Comparison of ENCODE assay signal across 33 cellular contexts in genomic region chr11:17859552-17859951, GRCh38.
"Had no signal": no experiment of that assay in that cellular context is flagged by ENCODE, and none has a peak within 500 bp of the region (broad histone marks: within the 10 kb centered on the region; RNA-seq: fewer than 3 reads in every experiment).

No MANE protein-coding gene starts in this region.

- H3K9me3 Mint-ChIP-seq: activated CD4-positive, alpha-beta T cell treated with anti-CD3 and anti-CD28 coated beads, Interleukin-2, amount 10 ng/mL, durations not matched to agents 7 days and 5 days; activated naive CD4-positive, alpha-beta T cell treated with anti-CD3 and anti-CD28 coated beads, Interleukin-2, amount 10 ng/mL, durations not matched to agents 7 days and 5 days; activated naive CD8-positive, alpha-beta T cell treated with anti-CD3 and anti-CD28 coated beads, Interleukin-2, amount 50 U/mL, for 24 hours; activated T-cell treated with anti-CD3 and anti-CD28 coated beads, Interleukin-2, amount 50 U/mL, for 4 hours had no signal

- H3K4me1 ChIP-seq: Peyer's patch had no signal

- H3K27ac Mint-ChIP-seq: activated CD4-positive, alpha-beta T cell treated with anti-CD3 and anti-CD28 coated beads for 36 hours; activated CD4-positive, alpha-beta T cell treated with anti-CD3 and anti-CD28 coated beads, Interleukin-2, amount 10 ng/mL, durations not matched to agents 7 days and 5 days; activated CD8-positive, alpha-beta T cell treated with anti-CD3 and anti-CD28 coated beads, Interleukin-2, amount 10 ng/mL, durations not matched to agents 7 days and 5 days; activated naive CD4-positive, alpha-beta T cell treated with anti-CD3 and anti-CD28 coated beads, Interleukin-2, amount 10 ng/mL, durations not matched to agents 7 days and 5 days; activated naive CD8-positive, alpha-beta T cell; activated naive CD8-positive, alpha-beta T cell treated with anti-CD3 and anti-CD28 coated beads, Interleukin-2, amount 50 U/mL, for 24 hours had no signal

- H3K27ac ChIP-seq: brain microvascular endothelial cell, KMS-11, Peyer's patch had no signal

- H3K27me3 Mint-ChIP-seq: activated CD4-positive, alpha-beta T cell treated with anti-CD3 and anti-CD28 coated beads for 36 hours; activated CD4-positive, alpha-beta T cell treated with anti-CD3 and anti-CD28 coated beads, Interleukin-2, amount 10 ng/mL, durations not matched to agents 7 days and 5 days; activated naive CD4-positive, alpha-beta T cell treated with anti-CD3 and anti-CD28 coated beads, Interleukin-2, amount 10 ng/mL, durations not matched to agents 7 days and 5 days; activated naive CD8-positive, alpha-beta T cell; activated naive CD8-positive, alpha-beta T cell treated with anti-CD3 and anti-CD28 coated beads, Interleukin-2, amount 50 U/mL, for 24 hours had no signal

- H3K36me3 ChIP-seq: brain microvascular endothelial cell, Peyer's patch had no signal

- H3K4me3 Mint-ChIP-seq: activated CD4-positive, alpha-beta T cell treated with anti-CD3 and anti-CD28 coated beads for 36 hours; activated CD4-positive, alpha-beta T cell treated with anti-CD3 and anti-CD28 coated beads, Interleukin-2, amount 10 ng/mL, durations not matched to agents 7 days and 5 days; activated CD8-positive, alpha-beta T cell treated with anti-CD3 and anti-CD28 coated beads, Interleukin-2, amount 10 ng/mL, durations not matched to agents 7 days and 5 days; activated naive CD4-positive, alpha-beta T cell treated with anti-CD3 and anti-CD28 coated beads, Interleukin-2, amount 10 ng/mL, durations not matched to agents 7 days and 5 days; activated naive CD8-positive, alpha-beta T cell; activated naive CD8-positive, alpha-beta T cell treated with anti-CD3 and anti-CD28 coated beads, Interleukin-2, amount 50 U/mL, for 24 hours; activated T-cell treated with anti-CD3 and anti-CD28 coated beads, Interleukin-2, amount 50 U/mL, for 4 hours had no signal

- ATAC-seq: activated CD4-positive, alpha-beta T cell treated with anti-CD3 and anti-CD28 coated beads for 36 hours; activated CD4-positive, CD25-positive, alpha-beta regulatory T cell treated with anti-CD3 and anti-CD28 coated beads, Interleukin-2, amount 50 U/mL, for 24 hours; activated CD8-positive, alpha-beta T cell treated with anti-CD3 and anti-CD28 coated beads, Interleukin-2, amount 10 ng/mL, durations not matched to agents 7 days and 5 days; activated naive CD8-positive, alpha-beta T cell treated with anti-CD3 and anti-CD28 coated beads, Interleukin-2, amount 50 U/mL, for 24 hours; activated T-cell treated with anti-CD3 and anti-CD28 coated beads, Interleukin-2, amount 50 U/mL, for 4 hours; PC-3; SK-N-SH treated with all-trans-retinoic acid at 6 μM for 48 hours had no signal

- H3K27me3 ChIP-seq: brain microvascular endothelial cell, Peyer's patch had no signal

- H3K4me2 ChIP-seq: KMS-11 had no signal

- DNase-seq: activated CD4-positive, alpha-beta T cell treated with anti-CD3 and anti-CD28 coated beads for 36 hours; activated CD4-positive, alpha-beta T cell treated with anti-CD3 and anti-CD28 coated beads, Interleukin-2, amount 10 ng/mL, durations not matched to agents 7 days and 5 days; activated CD4-positive, alpha-beta T cell treated with anti-CD3 and anti-CD28 coated beads, Interleukin-2, amount 50 U/mL, for 48 hours; activated CD8-positive, alpha-beta T cell treated with anti-CD3 and anti-CD28 coated beads, Interleukin-2, amount 10 ng/mL, durations not matched to agents 7 days and 5 days; activated effector memory CD4-positive, alpha-beta T cell treated with Interleukin-2 at 50 U/mL for 16 hours; activated naive CD4-positive, alpha-beta T cell treated with anti-CD3 and anti-CD28 coated beads, Interleukin-2, amount 10 ng/mL, durations not matched to agents 7 days and 5 days; activated naive CD8-positive, alpha-beta T cell treated with anti-CD3 and anti-CD28 coated beads, Interleukin-2, amount 50 U/mL, for 24 hours; activated T-cell treated with anti-CD3 and anti-CD28 coated beads, Interleukin-2, amount 50 U/mL, for 4 hours; amniotic stem cell; aorta; brain microvascular endothelial cell; central memory CD4-positive, alpha-beta T cell; MM.1S; NCI-H1092 treated with DMSO at 0.1 percent for 48 hours; NCI-H1417; NCI-H146; NCI-H187; NCI-H2081; NCI-H510A; NCI-H526; NCI-H748 treated with DMSO at 0.1 percent for 48 hours; NK-92 treated with Interleukin-12 subunit alpha and Interleukin-12 subunit beta, amount 100 ng/mL, for 24 hours; PC-3; Peyer's patch; RPMI8226; SHP77 treated with DMSO at 0.1 percent for 48 hours; T-helper 1 cell; T-helper 2 cell; T-helper 9 cell had no signal

- H3K9ac ChIP-seq: KMS-11 had no signal

- H3K9me3 ChIP-seq: Peyer's patch had no signal

- H3K4me3 ChIP-seq: Peyer's patch had no signal
